ENCODE assay signal across 8 cellular contexts in genomic region chr11:20668844-20669832, GRCh38. TPM values are rescaled to one million over a fixed set of nuclear protein-coding genes. Genes with fewer than 3 reads are reported as not detected.
DNase-seq lines count a peak whose midpoint lies in the region; ATAC-seq and TF ChIP-seq lines count a peak whose summit lies in the region.

Gene NELL1 (plus strand): TSS chr11:20669586.

- peaks cover 90% of the 10 kb centered on the region for H3K27me3 ChIP-seq in cardiac muscle cell
- H3K27me3 ChIP-seq in lower lobe of right lung (ENCODE audit: low read depth) = peaks cover 48% of the 10 kb centered on the region
- H3K27me3 ChIP-seq in CD8-positive, alpha-beta T cell (ENCODE audit: insufficient read depth, low read length) = peaks cover 8% of the 10 kb centered on the region

- H3K9me3 ChIP-seq in cardiac muscle cell (ENCODE audit: low read depth) = no peaks in the 10 kb centered on the region
- no peaks in the 10 kb centered on the region for H3K9me3 ChIP-seq in lower lobe of right lung
- no peaks in the 10 kb centered on the region for H3K9me3 ChIP-seq in CD8-positive, alpha-beta T cell (ENCODE audit: low read length)

- H3K4me3 ChIP-seq in cardiac muscle cell = peak within 1 kb of the TSS; percentile 39
- H3K4me3 ChIP-seq in lower lobe of right lung = peak within 1 kb of the TSS; percentile 6
- no peak within 1 kb of the TSS for H3K4me3 ChIP-seq in CD8-positive, alpha-beta T cell (ENCODE audit: low read depth, low read length)

- H3K27ac Mint-ChIP-seq in activated naive CD8-positive, alpha-beta T cell treated with anti-CD3 and anti-CD28 coated beads for 36 hours = no peak within 1 kb of the TSS
- H3K27ac Mint-ChIP-seq in type B pancreatic cell = no peak within 1 kb of the TSS
- H3K27ac Mint-ChIP-seq in CD8-positive, alpha-beta T cell = no peak within 1 kb of the TSS

- intact Hi-C loops in left ventricle myocardium superior (cut with micrococcal nuclease) = no loop called here
- intact Hi-C loops in lower lobe of right lung (cut with DNase I) = no loop called here
- intact Hi-C loops in CD8-positive, alpha-beta T cell (cut with DNase I, micrococcal nuclease) = no loop called here

- CTCF ChIA-PET in CD8-positive, alpha-beta T cell (lab: Charles Lee) = interaction anchor here (1.6 kb wide), 1 partner anchor 21 kb away, joined by 6 read pairs; no protein-coding TSS in a partner anchor

- peaks cover 4% of the 10 kb centered on the region for H3K4me1 ChIP-seq in cardiac muscle cell (ENCODE audit: low read depth)
- peaks cover 4% of the 10 kb centered on the region for H3K4me1 ChIP-seq in lower lobe of right lung
- H3K4me1 ChIP-seq in CD8-positive, alpha-beta T cell (ENCODE audit: insufficient read depth, low read length) = peaks cover 3% of the 10 kb centered on the region

- ATAC-seq in left ventricle myocardium superior (no peak), lower lobe of right lung (no peak)
- ATAC-seq in CD8-positive, alpha-beta T cell = no peak

- H3K9me3 Mint-ChIP-seq in activated naive CD8-positive, alpha-beta T cell treated with anti-CD3 and anti-CD28 coated beads for 36 hours = no peaks in the 10 kb centered on the region
- H3K9me3 Mint-ChIP-seq in type B pancreatic cell = peaks cover 10% of the 10 kb centered on the region
- no peaks in the 10 kb centered on the region for H3K9me3 Mint-ChIP-seq in CD8-positive, alpha-beta T cell

- no peaks in the 10 kb centered on the region for H3K36me3 ChIP-seq in cardiac muscle cell
- no peaks in the 10 kb centered on the region for H3K36me3 ChIP-seq in lower lobe of right lung
- H3K36me3 ChIP-seq in CD8-positive, alpha-beta T cell (ENCODE audit: insufficient read depth, low read length) = no peaks in the 10 kb centered on the region

- no peak for TF ChIP-seq CTCF in cardiac muscle cell (IDR thresholded peaks at IDR 0.05; ENCODE audit: low read depth, low read length)
- no peak for TF ChIP-seq CTCF in lower lobe of right lung (IDR thresholded peaks at IDR 0.05)
- no peak for TF ChIP-seq CTCF in type B pancreatic cell (conservative IDR thresholded peaks at IDR 0.05)
- no peak for TF ChIP-seq CTCF in CD8-positive, alpha-beta T cell (IDR thresholded peaks at IDR 0.05)

- DNase-seq in cardiac muscle cell (ENCODE audit: low read depth in 1 of 2, low spot score in 1 of 2) (peak; percentile 7 to 59), left ventricle myocardium superior (no peak), lower lobe of right lung (no peak), type B pancreatic cell (ENCODE audit: extremely low spot score, unreplicated experiment) (no peak), T1000 (lab: John Stamatoyannopoulos, UW) (no peak)
- peak; percentile 10 for DNase-seq in activated naive CD8-positive, alpha-beta T cell treated with anti-CD3 and anti-CD28 coated beads for 36 hours
- DNase-seq in stimulated activated naive CD4-positive, alpha-beta T cell treated with Interleukin-2 at 50 U/mL for 16 hours (lab: John Stamatoyannopoulos, UW) = no peak
- DNase-seq in CD8-positive, alpha-beta T cell = no peak

- no peak within 1 kb of the TSS for H3K4me3 Mint-ChIP-seq in activated naive CD8-positive, alpha-beta T cell treated with anti-CD3 and anti-CD28 coated beads for 36 hours
- peak within 1 kb of the TSS; percentile 89 for H3K4me3 Mint-ChIP-seq in type B pancreatic cell
- H3K4me3 Mint-ChIP-seq in CD8-positive, alpha-beta T cell = no peak within 1 kb of the TSS

- H3K36me3 Mint-ChIP-seq in activated naive CD8-positive, alpha-beta T cell treated with anti-CD3 and anti-CD28 coated beads for 36 hours = no peaks in the 10 kb centered on the region
- H3K36me3 Mint-ChIP-seq in type B pancreatic cell = no peaks in the 10 kb centered on the region
- no peaks in the 10 kb centered on the region for H3K36me3 Mint-ChIP-seq in CD8-positive, alpha-beta T cell

- H3K27me3 Mint-ChIP-seq in activated naive CD8-positive, alpha-beta T cell treated with anti-CD3 and anti-CD28 coated beads for 36 hours = peaks cover 78% of the 10 kb centered on the region
- peaks cover 83% of the 10 kb centered on the region for H3K27me3 Mint-ChIP-seq in type B pancreatic cell
- peaks cover 69% of the 10 kb centered on the region for H3K27me3 Mint-ChIP-seq in CD8-positive, alpha-beta T cell (ENCODE audit: low read depth)

- H3K27ac ChIP-seq in cardiac muscle cell (no peak within 1 kb of the TSS), lower lobe of right lung (no peak within 1 kb of the TSS)
- no peak within 1 kb of the TSS for H3K27ac ChIP-seq in CD8-positive, alpha-beta T cell (ENCODE audit: low read depth, low read length)

- POLR2A ChIA-PET in CD8-positive, alpha-beta T cell (lab: Charles Lee) = no interaction called here

- H3K4me1 Mint-ChIP-seq in activated naive CD8-positive, alpha-beta T cell treated with anti-CD3 and anti-CD28 coated beads for 36 hours = no peaks in the 10 kb centered on the region
- H3K4me1 Mint-ChIP-seq in type B pancreatic cell (ENCODE audit: unreplicated experiment) = peaks cover 25% of the 10 kb centered on the region
- H3K4me1 Mint-ChIP-seq in CD8-positive, alpha-beta T cell (ENCODE audit: low read depth) = peaks cover 9% of the 10 kb centered on the region

RNA-seq across cellular contexts. Expression of gene NELL1, which starts in this region (rescaled TPM):
- 2.1 and 7.4 TPM in 2 replicates for total RNA-seq in cardiac muscle cell
- polyA plus RNA-seq in cardiac muscle cell = 1.0 and 7.7 TPM in 2 replicates
- total RNA-seq in left ventricle myocardium superior = not detected
- total RNA-seq in activated naive CD8-positive, alpha-beta T cell treated with anti-CD3 and anti-CD28 coated beads for 36 hours = not detected
- 0.15 TPM for total RNA-seq in lower lobe of right lung
- 3.3 and 16.9 TPM in 2 replicates for total RNA-seq in type B pancreatic cell (ENCODE audit: low replicate concordance)
- not detected for total RNA-seq in CD8-positive, alpha-beta T cell

Comparison
In these comparisons a context has a peak if more than half of its experiments do, and no peak if none do; other contexts are left out.
1. DNase-seq: peak in cardiac muscle cell (2 of 2); none in left ventricle myocardium superior (single experiment), lower lobe of right lung (single experiment), type B pancreatic cell (single experiment), T1000 (single experiment), stimulated activated naive CD4-positive, alpha-beta T cell treated with Interleukin-2 at 50 U/mL for 16 hours (single experiment) and CD8-positive, alpha-beta T cell (0 of 7).
2. Peak in DNase-seq in activated naive CD8-positive, alpha-beta T cell treated with anti-CD3 and anti-CD28 coated beads for 36 hours; RNA of the gene not detected or under 1 TPM.